15 cellular contexts compared by ENCODE assay signal in the genomic region with DNA sequence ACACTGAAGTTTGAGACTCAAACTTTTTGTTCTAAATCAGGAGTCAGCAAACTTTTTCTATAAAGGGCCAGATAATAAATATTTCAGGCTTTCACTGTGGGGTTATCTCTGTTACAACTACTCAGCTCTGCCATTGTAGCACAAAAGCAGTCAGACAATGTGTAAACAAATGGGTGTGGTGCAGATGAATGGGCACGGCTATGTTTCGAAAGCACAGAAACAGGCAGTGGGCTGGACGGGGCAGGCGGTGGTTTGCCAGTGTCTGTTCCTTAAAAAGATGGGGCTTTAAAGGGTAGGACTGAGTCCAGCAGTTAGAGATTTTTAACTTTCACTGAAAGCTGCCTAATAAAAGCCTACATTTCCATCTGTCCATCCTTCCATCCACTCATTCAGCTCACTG. TPM values are rescaled to one million over a fixed set of nuclear protein-coding genes. Genes with fewer than 3 reads are reported as not detected.
DNase-seq lines count a peak whose midpoint lies in the region; ATAC-seq and TF ChIP-seq lines count a peak whose summit lies in the region.
"Had no signal": no experiment of that assay in that cellular context is flagged by ENCODE, and none has a peak within 500 bp of the region (broad histone marks: within the 10 kb centered on the region; RNA-seq: fewer than 3 reads in every experiment).

No MANE protein-coding gene starts in this region.

- H3K79me2 ChIP-seq in PC-3 (ENCODE audit: low read length): peaks cover 71% of the 10 kb centered on the region

- POLR2A ChIA-PET in PC-3 (lab: Charles Lee; ENCODE audit: unreplicated experiment): no interaction called here

- DNase-seq in DMS53 (lab: John Stamatoyannopoulos, UW) (peak; percentile 10), DMS53 treated with DMSO at 0.1 percent for 48 hours (lab: John Stamatoyannopoulos, UW; ENCODE audit: unreplicated experiment) (no peak), PC-3 (peak; percentile 73), right cardiac atrium (peak; percentile 35 to 69 (median 67)), upper lobe of left lung (peak in 1 of 2 donors; percentile 70), mesenteric fat pad (ENCODE audit: low spot score) (no peak), DMS114 treated with DMSO at 0.1 percent for 48 hours (lab: John Stamatoyannopoulos, UW; ENCODE audit: unreplicated experiment) (no peak)
- no peak for DNase-seq in activated CD4-positive, CD25-positive, alpha-beta regulatory T cell (lab: John Stamatoyannopoulos, UW)
- DNase-seq: activated CD4-positive, alpha-beta T cell treated with anti-CD3 and anti-CD28 coated beads for 36 hours; DMS 273 treated with DMSO at 0.1 percent for 48 hours; islet precursor cell; NCI-H510A treated with DMSO at 0.1 percent for 48 hours; stimulated activated naive CD4-positive, alpha-beta T cell treated with Interleukin-2 at 50 U/mL for 16 hours had no signal

- H3K9me3 ChIP-seq in PC-3 (ENCODE audit: low read length): no peaks in the 10 kb centered on the region
- no peaks in the 10 kb centered on the region for H3K9me3 ChIP-seq in right cardiac atrium (ENCODE audit: control insufficient read depth, low read length)
- no peaks in the 10 kb centered on the region for H3K9me3 ChIP-seq in upper lobe of left lung

- intact Hi-C loops in PC-3 (cut with micrococcal nuclease): no loop called here
- intact Hi-C loops in right cardiac atrium (cut with DNase I): no loop called here

- CTCF ChIA-PET in PC-3 (lab: Charles Lee): interaction anchor here (1.9 kb wide), 1 partner anchor 93 kb away, joined by 8 read pairs; a partner anchor contains a TSS

- peaks cover 9% of the 10 kb centered on the region; the same call in 1 of the 2 replicates for H3K36me3 ChIP-seq in PC-3 (ENCODE audit: low read depth, low read length)
- peaks cover 0 to 20% (median 4%) of the 10 kb centered on the region in 4 donors for H3K36me3 ChIP-seq in upper lobe of left lung

- H3K9me2 ChIP-seq in PC-3 (replicated peaks; ENCODE audit: low read length): no peaks in the 10 kb centered on the region

- no peaks in the 10 kb centered on the region for H3K27me3 ChIP-seq in PC-3 (ENCODE audit: low read length)
- H3K27me3 ChIP-seq in right cardiac atrium (ENCODE audit: control insufficient read depth, insufficient read depth): no peaks in the 10 kb centered on the region
- no peaks in the 10 kb centered on the region for H3K27me3 ChIP-seq in upper lobe of left lung
- H3K27me3 ChIP-seq: cardiac muscle cell had no signal

- ATAC-seq in PC-3 (peak; percentile 75), right cardiac atrium (peak; percentile 35 to 69), upper lobe of left lung (ENCODE audit: low FRiP score in 2 of 2) (peak; percentile 51 to 74)
- ATAC-seq: activated CD4-positive, alpha-beta T cell treated with anti-CD3 and anti-CD28 coated beads for 36 hours had no signal

- no TSS peak for BruUV-seq in PC-3 (replicated peaks; lab: Mats Ljungman, UMichigan)

- peaks cover 6% of the 10 kb centered on the region for H3F3A ChIP-seq in PC-3 (ENCODE audit: low read length, unreplicated experiment)

- H3K4me2 ChIP-seq in PC-3 (ENCODE audit: low read length): peak overlapping the region; percentile 53

- TF ChIP-seq CTCF in PC-3 (conservative IDR thresholded peaks at IDR 0.05; ENCODE audit: low read depth, low read length) (no peak), upper lobe of left lung (IDR thresholded peaks at IDR 0.05) (no peak)

- TF ChIP-seq POLR2A in upper lobe of left lung (IDR thresholded peaks at IDR 0.05): no peak

- H3K9ac ChIP-seq in PC-3 (ENCODE audit: low read length): peak overlapping the region; percentile 13; the same call in 1 of the 2 replicates

- peak overlapping the region; percentile 90 for H3K27ac ChIP-seq in PC-3 (ENCODE audit: low read length)
- no peak overlapping the region for H3K27ac ChIP-seq in right cardiac atrium (ENCODE audit: low read length)
- peak overlapping the region; percentile 9 to 53 (median 22) for H3K27ac ChIP-seq in upper lobe of left lung
- H3K27ac ChIP-seq: 22Rv1, cardiac muscle cell had no signal

- no peaks in the 10 kb centered on the region for H4K20me1 ChIP-seq in PC-3 (ENCODE audit: low read length)

- H2AFZ ChIP-seq in PC-3 (ENCODE audit: low read length): no peak overlapping the region

- H3K4me1 ChIP-seq in PC-3 (ENCODE audit: insufficient read depth, low read length): peaks cover 47% of the 10 kb centered on the region
- H3K4me1 ChIP-seq in right cardiac atrium (ENCODE audit: control insufficient read depth, insufficient read depth, low read length): peaks cover 23% of the 10 kb centered on the region
- H3K4me1 ChIP-seq in upper lobe of left lung: peaks cover 34 to 49% (median 42%) of the 10 kb centered on the region in 4 donors

- 58% methylated on average over 4 of the region's 4 CpGs for WGBS in right cardiac atrium
- 29 to 33% methylated on average over 4 of the region's 4 CpGs for WGBS in upper lobe of left lung, 2 donors

- H3K4me3 ChIP-seq in PC-3 (ENCODE audit: low read length) (no peak overlapping the region; the same call in 1 of the 2 replicates), right cardiac atrium (ENCODE audit: low read length) (no peak overlapping the region), upper lobe of left lung (no peak overlapping the region)
- H3K4me3 ChIP-seq: cardiac muscle cell had no signal

- no peak for TF ChIP-seq EP300 in upper lobe of left lung (IDR thresholded peaks at IDR 0.05)

RNA-seq across cellular contexts. Expression of a gene that starts 48.9 kb away (rescaled TPM):
- total RNA-seq in PC-3 (2014; rRNA removed) (91.9 and 125 TPM in 2 replicates), right cardiac atrium (10 to 100 TPM; 57.6 to 71.9 (median 63.6) TPM), upper lobe of left lung (100 to 1,000 TPM in 2 of 6 donors, 10 to 100 TPM in 4; 44.7 to 128 (median 87.7) TPM), mesenteric fat pad (49.8 TPM)
- polyA plus RNA-seq in right cardiac atrium: 144 TPM

Comparison
In these comparisons a context has a peak if more than half of its experiments do, and no peak if none do; other contexts are left out.
1. DNase-seq: peak in DMS53 (single experiment), PC-3 (single experiment) and right cardiac atrium (3 of 3); none in DMS53 treated with DMSO at 0.1 percent for 48 hours (single experiment), activated CD4-positive, CD25-positive, alpha-beta regulatory T cell (0 of 4), mesenteric fat pad (single experiment) and DMS114 treated with DMSO at 0.1 percent for 48 hours (single experiment).
2. Peak in every context shown above with its lines, with median percentiles within 50 percentile points of each other: ATAC-seq.